Comparison of ENCODE assay signal across 1 cellular context in genomic region chr17:48026503-48027321, GRCh38.
A peak's percentile ranks its signal among the peaks of the same experiment; 100 is the strongest.
TF ChIP-seq lines count a peak whose summit lies in the region.

No MANE protein-coding gene starts in this region.

TF ChIP-seq in HepG2, 621 proteins besides CTCF, POLR2A, EP300 and RAD21 (continued from another document and continues in another):
- TF ChIP-seq, protein P1, sequence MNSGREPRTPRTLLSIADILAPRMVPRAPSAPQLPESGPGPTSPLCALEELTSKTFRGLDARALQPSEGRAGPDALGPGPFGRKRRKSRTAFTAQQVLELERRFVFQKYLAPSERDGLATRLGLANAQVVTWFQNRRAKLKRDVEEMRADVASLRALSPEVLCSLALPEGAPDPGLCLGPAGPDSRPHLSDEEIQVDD (CRISPR knock-in tag; IDR thresholded peaks at IDR 0.05; ENCODE audit: borderline replicate concordance): 0 out of 2 replicates have a peak, but pooled peaks have one; percentile 82
- TF ChIP-seq ZNF510 (CRISPR knock-in tag; IDR thresholded peaks at IDR 0.05; ENCODE audit: low read depth): no peak
- 0 out of 2 replicates have a peak, but pooled peaks have one; percentile 29 for TF ChIP-seq PCBP1 (IDR thresholded peaks at IDR 0.05; ENCODE audit: borderline replicate concordance, low read depth, low read length)
- no peak for TF ChIP-seq MZF1 (CRISPR knock-in tag; IDR thresholded peaks at IDR 0.05; ENCODE audit: borderline replicate concordance)
- TF ChIP-seq MAFF (IDR thresholded peaks at IDR 0.05; ENCODE audit: low read depth, low read length): no peak
- no peak for TF ChIP-seq HNF1A (IDR thresholded peaks at IDR 0.05; ENCODE audit: low read depth)
- peak; percentile 49; the same call in 1 of the 2 replicates for TF ChIP-seq HNF1A (CRISPR knock-in tag; IDR thresholded peaks at IDR 0.05; ENCODE audit: borderline replicate concordance)
- TF ChIP-seq SNAPC2 (CRISPR knock-in tag; IDR thresholded peaks at IDR 0.05): no peak
- TF ChIP-seq, protein P2, sequence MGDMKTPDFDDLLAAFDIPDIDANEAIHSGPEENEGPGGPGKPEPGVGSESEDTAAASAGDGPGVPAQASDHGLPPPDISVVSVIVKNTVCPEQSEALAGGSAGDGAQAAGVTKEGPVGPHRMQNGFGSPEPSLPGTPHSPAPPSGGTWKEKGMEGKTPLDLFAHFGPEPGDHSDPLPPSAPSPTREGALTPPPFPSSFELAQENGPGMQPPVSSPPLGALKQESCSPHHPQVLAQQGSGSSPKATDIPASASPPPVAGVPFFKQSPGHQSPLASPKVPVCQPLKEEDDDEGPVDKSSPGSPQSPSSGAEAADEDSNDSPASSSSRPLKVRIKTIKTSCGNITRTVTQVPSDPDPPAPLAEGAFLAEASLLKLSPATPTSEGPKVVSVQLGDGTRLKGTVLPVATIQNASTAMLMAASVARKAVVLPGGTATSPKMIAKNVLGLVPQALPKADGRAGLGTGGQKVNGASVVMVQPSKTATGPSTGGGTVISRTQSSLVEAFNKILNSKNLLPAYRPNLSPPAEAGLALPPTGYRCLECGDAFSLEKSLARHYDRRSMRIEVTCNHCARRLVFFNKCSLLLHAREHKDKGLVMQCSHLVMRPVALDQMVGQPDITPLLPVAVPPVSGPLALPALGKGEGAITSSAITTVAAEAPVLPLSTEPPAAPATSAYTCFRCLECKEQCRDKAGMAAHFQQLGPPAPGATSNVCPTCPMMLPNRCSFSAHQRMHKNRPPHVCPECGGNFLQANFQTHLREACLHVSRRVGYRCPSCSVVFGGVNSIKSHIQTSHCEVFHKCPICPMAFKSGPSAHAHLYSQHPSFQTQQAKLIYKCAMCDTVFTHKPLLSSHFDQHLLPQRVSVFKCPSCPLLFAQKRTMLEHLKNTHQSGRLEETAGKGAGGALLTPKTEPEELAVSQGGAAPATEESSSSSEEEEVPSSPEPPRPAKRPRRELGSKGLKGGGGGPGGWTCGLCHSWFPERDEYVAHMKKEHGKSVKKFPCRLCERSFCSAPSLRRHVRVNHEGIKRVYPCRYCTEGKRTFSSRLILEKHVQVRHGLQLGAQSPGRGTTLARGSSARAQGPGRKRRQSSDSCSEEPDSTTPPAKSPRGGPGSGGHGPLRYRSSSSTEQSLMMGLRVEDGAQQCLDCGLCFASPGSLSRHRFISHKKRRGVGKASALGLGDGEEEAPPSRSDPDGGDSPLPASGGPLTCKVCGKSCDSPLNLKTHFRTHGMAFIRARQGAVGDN (CRISPR knock-in tag; IDR thresholded peaks at IDR 0.05): peak; percentile 75
- TF ChIP-seq FOXA3 (CRISPR knock-in tag; IDR thresholded peaks at IDR 0.05): no peak
- TF ChIP-seq NFYB (CRISPR knock-in tag; IDR thresholded peaks at IDR 0.05): no peak
- TF ChIP-seq DPF2 (CRISPR knock-in tag; IDR thresholded peaks at IDR 0.05; ENCODE audit: borderline replicate concordance, low read depth): no peak
- TF ChIP-seq, protein P3, sequence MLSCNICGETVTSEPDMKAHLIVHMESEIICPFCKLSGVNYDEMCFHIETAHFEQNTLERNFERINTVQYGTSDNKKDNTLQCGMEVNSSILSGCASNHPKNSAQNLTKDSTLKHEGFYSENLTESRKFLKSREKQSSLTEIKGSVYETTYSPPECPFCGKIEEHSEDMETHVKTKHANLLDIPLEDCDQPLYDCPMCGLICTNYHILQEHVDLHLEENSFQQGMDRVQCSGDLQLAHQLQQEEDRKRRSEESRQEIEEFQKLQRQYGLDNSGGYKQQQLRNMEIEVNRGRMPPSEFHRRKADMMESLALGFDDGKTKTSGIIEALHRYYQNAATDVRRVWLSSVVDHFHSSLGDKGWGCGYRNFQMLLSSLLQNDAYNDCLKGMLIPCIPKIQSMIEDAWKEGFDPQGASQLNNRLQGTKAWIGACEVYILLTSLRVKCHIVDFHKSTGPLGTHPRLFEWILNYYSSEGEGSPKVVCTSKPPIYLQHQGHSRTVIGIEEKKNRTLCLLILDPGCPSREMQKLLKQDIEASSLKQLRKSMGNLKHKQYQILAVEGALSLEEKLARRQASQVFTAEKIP (CRISPR knock-in tag; IDR thresholded peaks at IDR 0.05; ENCODE audit: borderline replicate concordance): no peak
- no peak for TF ChIP-seq CC2D1A (CRISPR knock-in tag; IDR thresholded peaks at IDR 0.05)
- peak; percentile 68; the same call in 1 of the 2 replicates for TF ChIP-seq KDM5B (CRISPR knock-in tag; IDR thresholded peaks at IDR 0.05; ENCODE audit: borderline replicate concordance)
- no peak for TF ChIP-seq SMYD3 (CRISPR knock-in tag; IDR thresholded peaks at IDR 0.05)
- no peak for TF ChIP-seq PRMT3 (CRISPR knock-in tag; IDR thresholded peaks at IDR 0.05; ENCODE audit: borderline replicate concordance, low read depth)
- no peak for TF ChIP-seq TRIM24 (CRISPR knock-in tag; IDR thresholded peaks at IDR 0.05)
- no peak for TF ChIP-seq IKZF1 (IDR thresholded peaks at IDR 0.05)
- TF ChIP-seq E2F5 (CRISPR knock-in tag; conservative IDR thresholded peaks at IDR 0.05): no peak
- no peak for TF ChIP-seq ZNF446 (CRISPR knock-in tag; IDR thresholded peaks at IDR 0.05)
- 0 out of 2 replicates have a peak, but pooled peaks have one; percentile 56 for TF ChIP-seq ZGPAT (CRISPR knock-in tag; IDR thresholded peaks at IDR 0.05)
- no peak for TF ChIP-seq SOX13 (IDR thresholded peaks at IDR 0.05)
- TF ChIP-seq SOX13 (CRISPR knock-in tag; conservative IDR thresholded peaks at IDR 0.05 in 1 of 2, IDR thresholded peaks at IDR 0.05 in 1 of 2): 0 out of 4 replicates have a peak, but pooled peaks of 1 of the 2 experiments have one; percentile 20
- no peak for TF ChIP-seq ZNF670 (CRISPR knock-in tag; IDR thresholded peaks at IDR 0.05; ENCODE audit: borderline replicate concordance)
- TF ChIP-seq ZNF713 (CRISPR knock-in tag; IDR thresholded peaks at IDR 0.05): no peak
- no peak for TF ChIP-seq ZNF251 (CRISPR knock-in tag; IDR thresholded peaks at IDR 0.05)
- TF ChIP-seq DR1 (CRISPR knock-in tag; IDR thresholded peaks at IDR 0.05): no peak
- no peak for TF ChIP-seq NFAT5 (CRISPR knock-in tag; IDR thresholded peaks at IDR 0.05)
- TF ChIP-seq SMAD3 (CRISPR knock-in tag; IDR thresholded peaks at IDR 0.05): 0 out of 2 replicates have a peak, but pooled peaks have one; percentile 57
- peak; percentile 95 for TF ChIP-seq ZBTB7B (CRISPR knock-in tag; IDR thresholded peaks at IDR 0.05)
- TF ChIP-seq ZNF329 (CRISPR knock-in tag; IDR thresholded peaks at IDR 0.05; ENCODE audit: low read depth): no peak
- TF ChIP-seq SMC3 (IDR thresholded peaks at IDR 0.05; ENCODE audit: low read length): peak; percentile 85
- TF ChIP-seq AHR (CRISPR knock-in tag; IDR thresholded peaks at IDR 0.05): peak; percentile 84; the same call in 1 of the 2 replicates
- no peak for TF ChIP-seq ZNF24 (IDR thresholded peaks at IDR 0.05)
- peak; percentile 46 for TF ChIP-seq RBM39 (IDR thresholded peaks at IDR 0.05; ENCODE audit: low read depth, low read length, poor library complexity, severe bottlenecking)
- no peak for TF ChIP-seq EHMT2 (IDR thresholded peaks at IDR 0.05; ENCODE audit: borderline replicate concordance, low read depth, low read length)
- no peak for TF ChIP-seq KDM1A (CRISPR knock-in tag; IDR thresholded peaks at IDR 0.05)
- no peak for TF ChIP-seq ZNF816 (CRISPR knock-in tag; IDR thresholded peaks at IDR 0.05; ENCODE audit: borderline replicate concordance)
- TF ChIP-seq, protein P4, sequence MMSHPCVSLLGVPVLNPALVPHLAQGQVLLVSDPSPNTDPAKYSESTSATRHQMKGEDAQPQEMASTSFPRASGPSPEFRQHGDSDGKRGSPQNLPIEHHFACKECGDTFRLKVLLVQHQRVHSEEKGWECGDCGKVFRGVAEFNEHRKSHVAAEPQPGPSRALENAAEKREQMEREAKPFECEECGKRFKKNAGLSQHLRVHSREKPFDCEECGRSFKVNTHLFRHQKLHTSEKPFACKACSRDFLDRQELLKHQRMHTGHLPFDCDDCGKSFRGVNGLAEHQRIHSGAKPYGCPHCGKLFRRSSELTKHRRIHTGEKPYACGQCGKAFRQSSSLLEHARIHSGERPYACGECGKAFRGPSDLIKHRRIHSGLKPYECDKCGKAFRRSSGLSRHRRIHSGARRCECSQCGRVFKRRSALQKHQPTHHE (CRISPR knock-in tag; IDR thresholded peaks at IDR 0.05; ENCODE audit: borderline replicate concordance): no peak
- no peak for TF ChIP-seq ZFAT (CRISPR knock-in tag; conservative IDR thresholded peaks at IDR 0.05)
- no peak for TF ChIP-seq IRX3 (CRISPR knock-in tag; IDR thresholded peaks at IDR 0.05; ENCODE audit: borderline replicate concordance, low read depth)
